ENCODE assay signal across 8 cellular contexts in genomic region chr11:62805991-62806441, GRCh38. TPM values are rescaled to one million over a fixed set of nuclear protein-coding genes. Genes with fewer than 3 reads are reported as not detected.
A peak's percentile ranks its signal among the peaks of the same experiment; 100 is the strongest.
DNase-seq lines count a peak whose midpoint lies in the region; TF ChIP-seq lines count a peak whose summit lies in the region.

No MANE protein-coding gene starts in this region.

- H3K27ac ChIP-seq in C4-2B (peak overlapping the region; percentile 83), left ventricle myocardium inferior (replicated peaks) (peak overlapping the region; percentile 91), sigmoid colon (peak overlapping the region; percentile 83 to 96 (median 90))

- intact Hi-C loops in left ventricle myocardium inferior (cut with micrococcal nuclease) (no loop called here), sigmoid colon (cut with DNase I) (loop anchor here (2.0 kb wide), 1 partner anchor 25 kb away; no protein-coding TSS in a partner anchor)

- H3K36me3 ChIP-seq in left ventricle myocardium inferior = peaks cover 33% of the 10 kb centered on the region
- peaks cover 20 to 33% (median 24%) of the 10 kb centered on the region in 4 donors for H3K36me3 ChIP-seq in sigmoid colon

- no peak for TF ChIP-seq EP300 in sigmoid colon (IDR thresholded peaks at IDR 0.05)

- H3K4me3 ChIP-seq in left ventricle myocardium inferior = peak overlapping the region; percentile 83
- H3K4me3 ChIP-seq in sigmoid colon = peak overlapping the region; percentile 67 to 93 (median 70)

- peak overlapping the region; percentile 98 to 99 (median 98) for H3K4me3 Mint-ChIP-seq in IgD-negative memory B cell

- H3K36me3 Mint-ChIP-seq in IgD-negative memory B cell = peaks cover 6% of the 10 kb centered on the region

- peak overlapping the region; percentile 23 to 97 (median 46) for H3K27ac Mint-ChIP-seq in IgD-negative memory B cell

- H3K27me3 ChIP-seq in left ventricle myocardium inferior (ENCODE audit: low read depth) (no peaks in the 10 kb centered on the region), sigmoid colon (no peaks in the 10 kb centered on the region)

- TF ChIP-seq POLR2A in sigmoid colon (IDR thresholded peaks at IDR 0.05) = no peak

- 32 to 35% methylated on average over 11 of the region's 11 CpGs for WGBS in sigmoid colon, 2 donors

- no peaks in the 10 kb centered on the region for H3K27me3 Mint-ChIP-seq in IgD-negative memory B cell

- TF ChIP-seq CTCF in C4-2B (conservative IDR thresholded peaks at IDR 0.05) (no peak), left ventricle myocardium inferior (IDR thresholded peaks at IDR 0.05; ENCODE audit: borderline replicate concordance) (no peak), sigmoid colon (IDR thresholded peaks at IDR 0.05) (no peak)

- DNase-seq in activated CD8-positive, alpha-beta memory T cell treated with anti-CD3 and anti-CD28 coated beads, Interleukin-2, amount 50 U/mL, for 48 hours = peak; percentile 66
- DNase-seq in left ventricle myocardium inferior (no peak), sigmoid colon (no peak), kidney glomerular epithelial cell (lab: John Stamatoyannopoulos, UW) (no peak), NCI-H345 (lab: John Stamatoyannopoulos, UW) (no peak), globus pallidus (ENCODE audit: low spot score) (no peak)

- no peaks in the 10 kb centered on the region for H3K9me3 Mint-ChIP-seq in IgD-negative memory B cell

- H3K9me3 ChIP-seq in left ventricle myocardium inferior (replicated peaks) (no peaks in the 10 kb centered on the region), sigmoid colon (no peaks in the 10 kb centered on the region)

- peaks cover 13 to 16% (median 15%) of the 10 kb centered on the region in 3 donors for H3K4me1 Mint-ChIP-seq in IgD-negative memory B cell

- peaks cover 42% of the 10 kb centered on the region for H3K4me1 ChIP-seq in left ventricle myocardium inferior
- peaks cover 0 to 25% (median 21%) of the 10 kb centered on the region in 4 donors for H3K4me1 ChIP-seq in sigmoid colon

RNA-seq across cellular contexts. Expression of gene NXF1, which starts 0.8 kb away (rescaled TPM):
- polyA plus RNA-seq in IgD-negative memory B cell (67.6 TPM), sigmoid colon (10 to 100 TPM; 20.3 to 63.3 (median 22.8) TPM)
- total RNA-seq in left ventricle myocardium inferior (43.2 TPM), sigmoid colon (10 to 100 TPM; 33.2 to 68.1 (median 43.0) TPM)

RNA-seq across cellular contexts. Expression of gene TMEM223, which starts 14.2 kb away (rescaled TPM):
- polyA plus RNA-seq in IgD-negative memory B cell (39.1 TPM), sigmoid colon (10 to 100 TPM in 2 of 3 donors, 1 to 10 TPM in 1; 9.0 to 30.9 (median 15.5) TPM)
- total RNA-seq in left ventricle myocardium inferior (24.1 TPM), sigmoid colon (10 to 100 TPM; 16.0 to 27.1 (median 24.1) TPM)

RNA-seq across cellular contexts. Expression of gene TMEM179B, which starts 18.8 kb away (rescaled TPM):
- polyA plus RNA-seq in IgD-negative memory B cell (101 TPM), sigmoid colon (10 to 100 TPM; 27.0 to 63.9 (median 38.4) TPM)
- total RNA-seq in left ventricle myocardium inferior (20.5 TPM), sigmoid colon (10 to 100 TPM; 38.2 to 49.6 (median 43.0) TPM)

RNA-seq across cellular contexts. Expression of gene STX5, which starts 25.8 kb away (rescaled TPM):
- polyA plus RNA-seq in IgD-negative memory B cell (39.8 TPM), sigmoid colon (10 to 100 TPM; 27.8 to 31.2 (median 28.9) TPM)
- total RNA-seq in left ventricle myocardium inferior (16.7 TPM), sigmoid colon (10 to 100 TPM; 27.1 to 37.8 (median 31.2) TPM)

RNA-seq across cellular contexts. Expression of gene TEX54, which starts 26.6 kb away (rescaled TPM):
- polyA plus RNA-seq in IgD-negative memory B cell = not detected
- not detected for total RNA-seq in left ventricle myocardium inferior
- 1 to 10 TPM in 1 of 4 donors, not detected in 3; 2.1 TPM for total RNA-seq in sigmoid colon
- not detected for polyA plus RNA-seq in sigmoid colon
